Comparison of ENCODE assay signal across 32 cellular contexts in the genomic region with DNA sequence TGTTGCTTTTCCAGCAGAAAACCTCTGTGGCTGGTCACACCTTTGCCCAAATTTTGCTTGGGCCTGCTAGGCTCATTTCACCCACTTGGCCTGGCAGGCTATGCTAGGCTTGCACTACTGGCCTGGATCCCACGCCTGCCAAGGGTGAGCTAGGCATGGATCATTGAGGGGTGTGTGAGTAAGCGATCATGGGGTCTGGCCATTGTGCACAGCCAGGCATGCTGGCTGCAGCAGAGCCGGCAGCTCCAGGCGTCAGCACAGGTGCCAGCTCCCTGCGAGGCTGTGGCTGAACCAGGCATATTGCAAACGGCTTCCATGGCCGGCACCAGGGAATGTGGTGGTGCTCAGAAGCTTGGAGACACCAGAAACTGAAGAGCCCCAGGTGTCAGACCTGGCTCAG. TPM values are rescaled to one million over a fixed set of nuclear protein-coding genes. Genes with fewer than 3 reads are reported as not detected.
DNase-seq lines count a peak whose midpoint lies in the region; ATAC-seq, FAIRE-seq and TF ChIP-seq lines count a peak whose summit lies in the region.
"Had no signal": no experiment of that assay in that cellular context is flagged by ENCODE, and none has a peak within 500 bp of the region (broad histone marks: within the 10 kb centered on the region; RNA-seq: fewer than 3 reads in every experiment).

No MANE protein-coding gene starts in this region.

- H3K79me1 ChIP-seq in H1 (ENCODE audit: low read depth, low read length) (no peaks in the 10 kb centered on the region), neuronal stem cell (ENCODE audit: low read depth, low read length) (no peaks in the 10 kb centered on the region)

- H3K4me2 ChIP-seq in A549 (no peak overlapping the region), H1 (ENCODE audit: insufficient read depth in 1 of 2, low read depth in 2 of 2, low read length in 2 of 2) (no peak overlapping the region), neuronal stem cell (ENCODE audit: insufficient read depth, low read length, poor library complexity, severe bottlenecking) (no peak overlapping the region)
- H3K4me2 ChIP-seq: SK-N-SH had no signal

- H3K23me2 ChIP-seq in H1 (ENCODE audit: low read depth, low read length) = no peaks in the 10 kb centered on the region

- TF ChIP-seq CTCF in A549 (IDR thresholded peaks at IDR 0.05) = no peak
- no peak for TF ChIP-seq CTCF in H1 (IDR thresholded peaks at IDR 0.05; ENCODE audit: control extremely low read depth in 1 of 3, insufficient read depth in 1 of 3, low read depth in 1 of 3, low read length in 3 of 3)

- no peaks in the 10 kb centered on the region for H3K79me2 ChIP-seq in H1 (ENCODE audit: control insufficient read depth in 1 of 2, insufficient read depth in 2 of 2, low read length in 2 of 2)

- H4K91ac ChIP-seq in H1 (replicated peaks; ENCODE audit: insufficient read length, low read length) (no peak overlapping the region), neuronal stem cell (ENCODE audit: low read depth, low read length, poor library complexity) (peak overlapping the region; percentile 43)

- H3K4me1 ChIP-seq in A549 = no peaks in the 10 kb centered on the region; the same call in 2 of the 3 replicates
- no peaks in the 10 kb centered on the region; a peak in 1 of 7 replicates for H3K4me1 ChIP-seq in H1 (replicated peaks in 1 of 4; ENCODE audit: control insufficient read depth in 3 of 4, insufficient read depth in 4 of 4, low read length in 3 of 4)
- no peaks in the 10 kb centered on the region for H3K4me1 ChIP-seq in neuronal stem cell (ENCODE audit: control insufficient read depth in 2 of 2, insufficient read depth in 1 of 2, low read depth in 1 of 2, low read length in 2 of 2)
- H3K4me1 ChIP-seq in aorta (ENCODE audit: control insufficient read depth in 1 of 2, insufficient read depth in 2 of 2, low read length in 2 of 2) = no peaks in the 10 kb centered on the region
- H3K4me1 ChIP-seq: adrenal gland, breast epithelium, esophagus muscularis mucosa, left lung, spleen, transverse colon had no signal

- CTCF ChIA-PET in A549 (lab: Yijun Ruan, JAX) = interaction anchor here (1.1 to 1.8 kb wide), 3 partner anchors 9 to 76 kb away, joined by 3 to 5 read pairs (median 3); no protein-coding TSS in a partner anchor
- CTCF ChIA-PET in H1 (lab: Charles Lee; ENCODE audit: partially characterized antibody) = interaction anchor here (0.9 kb wide), 1 partner anchor 86 kb away, joined by 3 read pairs; no protein-coding TSS in a partner anchor

- TF ChIP-seq POLR2A in A549 (IDR thresholded peaks at IDR 0.05; ENCODE audit: low read length) (no peak), H1 (IDR thresholded peaks at IDR 0.05; ENCODE audit: control extremely low read depth in 1 of 2, low read depth in 2 of 2, low read length in 2 of 2) (no peak)

- H2BK20ac ChIP-seq in H1 (ENCODE audit: low read length) = no peak overlapping the region

- TF ChIP-seq RAD21 in A549 (conservative IDR thresholded peaks at IDR 0.05 in 1 of 2, IDR thresholded peaks at IDR 0.05 in 1 of 2) (no peak), H1 (IDR thresholded peaks at IDR 0.05 in 1 of 2, conservative IDR thresholded peaks at IDR 0.05 in 1 of 2; ENCODE audit: low read depth in 2 of 2, low read length in 2 of 2) (no peak)

- DNase-seq in A549 (ENCODE audit: low read depth in 1 of 2, low spot score in 1 of 2) (no peak), MG63 (peak; percentile 90), H1 (ENCODE audit: low read depth in 1 of 2, low spot score in 2 of 2) (no peak), neuronal stem cell (ENCODE audit: low spot score) (no peak), aorta (no peak), NCI-H1930 (lab: John Stamatoyannopoulos, UW) (no peak), NCI-H1048 (lab: John Stamatoyannopoulos, UW) (no peak)
- DNase-seq: ACHN; activated CD4-positive, alpha-beta T cell treated with anti-CD3 and anti-CD28 coated beads for 4 hours; activated naive CD4-positive, alpha-beta T cell treated with Interleukin-2 at 50 U/mL for 16 hours; activated T-cell treated with anti-CD3 and anti-CD28 coated beads, Interleukin-2, amount 50 U/mL, for 48 hours; adrenal gland; effector CD4-positive, alpha-beta T cell; foreskin melanocyte; GDM1; HCEC 1CT; KBM-7; left lung; MM.1S; naive thymus-derived CD8-positive, alpha-beta T cell; NCI-H1417; NCI-H774; retina; SK-N-SH; spleen; T-helper 17 cell; transverse colon had no signal

- H4K20me1 ChIP-seq in H1 (replicated peaks in 1 of 2; ENCODE audit: control insufficient read depth in 1 of 2, insufficient read depth in 2 of 2, low read length in 2 of 2) = no peaks in the 10 kb centered on the region

- H3K9me3 ChIP-seq in A549 (no peaks in the 10 kb centered on the region), MG63 (no peaks in the 10 kb centered on the region), H1 (ENCODE audit: insufficient read depth in 2 of 2, low read depth in 1 of 2, low read length in 1 of 2) (no peaks in the 10 kb centered on the region), neuronal stem cell (replicated peaks in 1 of 2; ENCODE audit: control insufficient read depth in 2 of 2, insufficient read depth in 1 of 2, low read depth in 1 of 2, low read length in 2 of 2) (no peaks in the 10 kb centered on the region), aorta (ENCODE audit: control insufficient read depth, low read length) (no peaks in the 10 kb centered on the region)
- H3K9me3 ChIP-seq: adrenal gland, breast epithelium, esophagus muscularis mucosa, left lung, SK-N-SH, spleen, transverse colon had no signal

- H3K27me3 ChIP-seq in MG63 (no peaks in the 10 kb centered on the region), H1 (replicated peaks in 1 of 4; ENCODE audit: control insufficient read depth in 3 of 4, extremely low read depth in 1 of 4, insufficient read depth in 3 of 4, low read length in 3 of 4) (no peaks in the 10 kb centered on the region), neuronal stem cell (ENCODE audit: control insufficient read depth in 3 of 3, insufficient read depth in 3 of 3, low read depth in 1 of 3, low read length in 3 of 3) (no peaks in the 10 kb centered on the region), aorta (ENCODE audit: control insufficient read depth in 1 of 2, insufficient read depth in 2 of 2, low read length in 1 of 2) (no peaks in the 10 kb centered on the region)
- H3K27me3 ChIP-seq: adrenal gland, breast epithelium, esophagus muscularis mucosa, left lung, spleen, transverse colon had no signal

- TF ChIP-seq EP300 in A549 (IDR thresholded peaks at IDR 0.05) (no peak), H1 (IDR thresholded peaks at IDR 0.05; ENCODE audit: borderline replicate concordance in 1 of 2, low read depth in 2 of 2, low read length in 2 of 2) (no peak)

- no peak overlapping the region for H3K4me3 ChIP-seq in A549
- no peak overlapping the region for H3K4me3 ChIP-seq in MG63
- H3K4me3 ChIP-seq in H1 (ENCODE audit: extremely low read depth in 1 of 4, insufficient read depth in 2 of 4, low read depth in 3 of 4, low read length in 4 of 4) = no peak overlapping the region
- H3K4me3 ChIP-seq in neuronal stem cell (ENCODE audit: low read length in 2 of 2) = peak overlapping the region in 1 of 2 donors; percentile 47
- no peak overlapping the region for H3K4me3 ChIP-seq in aorta (ENCODE audit: low read length in 2 of 2)
- H3K4me3 ChIP-seq: adrenal gland, breast epithelium, esophagus muscularis mucosa, left lung, spleen, transverse colon had no signal

- H2BK15ac ChIP-seq in H1 (ENCODE audit: low read length) = no peak overlapping the region
- H2BK15ac ChIP-seq in neuronal stem cell (ENCODE audit: low read length) = no peak overlapping the region

- H4K5ac ChIP-seq in H1 (ENCODE audit: insufficient read length, low read depth, low read length) = no peak overlapping the region

- POLR2A ChIA-PET in A549 (lab: Yijun Ruan, JAX) (interaction anchor here (0.9 kb wide), 1 partner anchor 19 kb away, joined by 3 read pairs; a partner anchor contains a TSS), H1 (lab: Charles Lee; ENCODE audit: partially characterized antibody) (interaction anchor here (1.4 to 1.5 kb wide), 2 partner anchors 8 to 92 kb away, joined by 4 to 6 read pairs; a partner anchor contains a TSS)

- intact Hi-C loops in aorta (cut with DNase I) = no loop called here

- no peak overlapping the region for H3K56ac ChIP-seq in H1 (replicated peaks; ENCODE audit: insufficient read length, low read depth, low read length)

- FAIRE-seq in A549 (lab: Jason Lieb, UNC) = no peak
- no peak for FAIRE-seq in H1 (lab: Jason Lieb, UNC)
- FAIRE-seq: colon, HTR-8/SVneo had no signal

- H3K23ac ChIP-seq in H1 (ENCODE audit: insufficient read length) (no peak overlapping the region), neuronal stem cell (ENCODE audit: low read depth, low read length, poor library complexity) (no peak overlapping the region)

- H3K18ac ChIP-seq in H1 (ENCODE audit: extremely low read depth, low read length) (no peak overlapping the region), neuronal stem cell (ENCODE audit: low read length) (no peak overlapping the region)

- 85% methylated on average over 7 of the region's 7 CpGs for WGBS in A549 (ENCODE audit: missing lambda C conversion rate)
- 89% methylated on average over 7 of the region's 7 CpGs; no CpG with 5 or more reads in 1 of the 2 experiments for WGBS in H1 (ENCODE audit: extremely low coverage in 1 of 2, insufficient coverage in 1 of 2, insufficient read length in 1 of 2, insufficient replicate concordance in 2 of 2, low coverage in 1 of 2, low lambda C conversion rate in 2 of 2, missing lambda C conversion rate in 1 of 2), 2 experiments
- no CpG with 5 or more reads among the region's 7 CpGs for WGBS in neuronal stem cell (ENCODE audit: extremely low coverage in 2 of 2, insufficient read length in 2 of 2, insufficient replicate concordance in 1 of 2), 2 donors
- WGBS in aorta, 2 donors = 83 to 88% methylated on average over 7 of the region's 7 CpGs

- H3K9ac ChIP-seq in H1 (replicated peaks in 1 of 4; ENCODE audit: extremely low read depth in 1 of 4, low read depth in 3 of 4, low read length in 3 of 4) = no peak overlapping the region
- peak overlapping the region; percentile 60 for H3K9ac ChIP-seq in neuronal stem cell (ENCODE audit: low read depth, low read length, poor library complexity)
- H3K9ac ChIP-seq: SK-N-SH had no signal

- no peak overlapping the region for H2AK5ac ChIP-seq in H1 (ENCODE audit: low read depth, low read length)
- H2AK5ac ChIP-seq in neuronal stem cell (ENCODE audit: low read depth, low read length) = no peak overlapping the region

- H3K36me3 ChIP-seq in MG63 (peaks cover 3% of the 10 kb centered on the region; the same call in 1 of the 2 replicates), H1 (ENCODE audit: control insufficient read depth in 2 of 4, insufficient read depth in 4 of 4, low read length in 3 of 4) (no peaks in the 10 kb centered on the region), neuronal stem cell (replicated peaks in 1 of 2; ENCODE audit: control insufficient read depth in 2 of 2, insufficient read depth in 2 of 2, low read length in 2 of 2) (no peaks in the 10 kb centered on the region), aorta (ENCODE audit: control insufficient read depth in 1 of 2, insufficient read depth in 2 of 2, low read length in 1 of 2) (no peaks in the 10 kb centered on the region)
- H3K36me3 ChIP-seq: adrenal gland, breast epithelium, left lung, transverse colon had no signal

- H2AFZ ChIP-seq in H1 (ENCODE audit: low read length) (0 out of 2 replicates have a peak overlapping the region, but pooled peaks have one; percentile 57), neuronal stem cell (ENCODE audit: low read length) (no peak overlapping the region)

- H2BK5ac ChIP-seq in H1 (ENCODE audit: low read depth, low read length) = no peak overlapping the region
- H2BK5ac ChIP-seq in neuronal stem cell (ENCODE audit: low read length) = no peak overlapping the region

- ATAC-seq in A549 (peak; percentile 23 to 39; a peak in 3 of 6 replicates), aorta (ENCODE audit: low FRiP score) (no peak), HG02884 (IDR thresholded peaks at IDR 0.05; ENCODE audit: unreplicated experiment) (no peak)
- ATAC-seq: naive thymus-derived CD8-positive, alpha-beta T cell; T-helper 17 cell had no signal

- no peak overlapping the region for H2BK12ac ChIP-seq in H1 (ENCODE audit: low read depth, low read length)
- peak overlapping the region; percentile 58 for H2BK12ac ChIP-seq in neuronal stem cell (ENCODE audit: low read length)

- H3K27ac ChIP-seq in A549 (no peak overlapping the region), H1 (ENCODE audit: low read depth, low read length) (no peak overlapping the region), neuronal stem cell (replicated peaks; ENCODE audit: low read length) (no peak overlapping the region), aorta (ENCODE audit: low read depth in 1 of 2, low read length in 2 of 2) (no peak overlapping the region)
- H3K27ac ChIP-seq: adrenal gland, breast epithelium, esophagus muscularis mucosa, left lung, spleen, transverse colon had no signal

- H2BK120ac ChIP-seq in H1 (replicated peaks; ENCODE audit: low read depth, low read length) (no peak overlapping the region), neuronal stem cell (ENCODE audit: low read depth, low read length) (no peak overlapping the region)

- peak overlapping the region; percentile 69; the same call in 1 of the 2 replicates for H4K8ac ChIP-seq in H1 (ENCODE audit: extremely low read depth, insufficient read depth, low read length)
- H4K8ac ChIP-seq in neuronal stem cell (ENCODE audit: low read depth, low read length) = no peak overlapping the region

- no peak overlapping the region for H3K4ac ChIP-seq in H1 (replicated peaks; ENCODE audit: insufficient read length, low read depth, low read length)
- H3K4ac ChIP-seq in neuronal stem cell (ENCODE audit: low read length) = no peak overlapping the region

- H3K14ac ChIP-seq in H1 (ENCODE audit: insufficient read length) = no peak overlapping the region
- no peak overlapping the region for H3K14ac ChIP-seq in neuronal stem cell (ENCODE audit: low read length)

RNA-seq across cellular contexts. Expression of a gene that starts 19.2 kb away (rescaled TPM):
- polyA plus RNA-seq in A549 (2011; rRNA removed) (0.95 and 0.98 TPM in 2 replicates), A549 (2017; fragmentation: RNase III; extraction: RNeasy Plus Mini Kit Qiagen cat#74134 plus additional on column Dnase treatment) (0.28 to 0.34 TPM (median 0.32 TPM) in 3 replicates), H1 (2011; rRNA removed) (0.09 and 0.21 TPM in 2 replicates), aorta (1 to 10 TPM in 1 of 2 donors, under 1 TPM in 1; 0.25 to 2.8 TPM)
- 0.05 and 0.08 TPM in 2 replicates for polyA plus RNA-seq in A549 (2012; cell fraction: cytosol; rRNA removed)
- 0.25 and 0.42 TPM in 2 replicates for polyA plus RNA-seq in A549 (2012; cell fraction: nucleus; rRNA removed)
- polyA minus RNA-seq in A549 (2011; rRNA and poly(A)+ RNA removed) = 0.25 and 0.83 TPM in 2 replicates
- 2.8 and 4.1 TPM in 2 replicates for total RNA-seq in MG63 (2014; rRNA removed; shearing (Covaris generic); ENCODE audit: low replicate concordance)
- 0.27 and 0.30 TPM in 2 replicates for total RNA-seq in H1 (2021; fragmentation: NEBNext Ultra II Directional; extraction: Animal tissue kit (Norgen Biotek cat#: 25700))
- 0.26 TPM for polyA plus RNA-seq in H1 (2011; cell fraction: cytosol; rRNA removed)
- 0.51 TPM for polyA plus RNA-seq in H1 (2011; cell fraction: nucleus; rRNA removed)
- 0.13 to 0.39 TPM (median 0.17 TPM) in 4 replicates for polyA plus RNA-seq in H1 (2012, experiment 1 of 2)
- not detected for polyA plus RNA-seq in H1 (2012, experiment 2 of 2)
- 0.16 TPM for polyA plus RNA-seq in H1 (2013, experiment 1 of 2)
- polyA plus RNA-seq in H1 (2013, experiment 2 of 2) = 0.17 TPM
- 0.27 and 0.32 TPM in 2 replicates for polyA minus RNA-seq in H1 (2011; rRNA and poly(A)+ RNA removed)
- polyA minus RNA-seq in H1 (2011; cell fraction: cytosol; rRNA and poly(A)+ RNA removed) = not detected
- 0.60 TPM for polyA minus RNA-seq in H1 (2011; cell fraction: nucleus; rRNA and poly(A)+ RNA removed)
- 0.59 TPM for polyA plus RNA-seq in neuronal stem cell (2013, experiment 1 of 2)
- 0.42 TPM for polyA plus RNA-seq in neuronal stem cell (2013, experiment 2 of 2)
- 1 to 10 TPM in 1 of 2 donors, under 1 TPM in 1; 0.94 to 2.4 TPM for total RNA-seq in aorta

Comparison
In these comparisons a context has a peak if more than half of its experiments do, and no peak if none do; other contexts are left out.
1. ATAC-seq: peak in A549 (2 of 2); none in aorta (single experiment) and HG02884 (single experiment).